Comparison of ENCODE assay signal across 8 cellular contexts in the genomic region with DNA sequence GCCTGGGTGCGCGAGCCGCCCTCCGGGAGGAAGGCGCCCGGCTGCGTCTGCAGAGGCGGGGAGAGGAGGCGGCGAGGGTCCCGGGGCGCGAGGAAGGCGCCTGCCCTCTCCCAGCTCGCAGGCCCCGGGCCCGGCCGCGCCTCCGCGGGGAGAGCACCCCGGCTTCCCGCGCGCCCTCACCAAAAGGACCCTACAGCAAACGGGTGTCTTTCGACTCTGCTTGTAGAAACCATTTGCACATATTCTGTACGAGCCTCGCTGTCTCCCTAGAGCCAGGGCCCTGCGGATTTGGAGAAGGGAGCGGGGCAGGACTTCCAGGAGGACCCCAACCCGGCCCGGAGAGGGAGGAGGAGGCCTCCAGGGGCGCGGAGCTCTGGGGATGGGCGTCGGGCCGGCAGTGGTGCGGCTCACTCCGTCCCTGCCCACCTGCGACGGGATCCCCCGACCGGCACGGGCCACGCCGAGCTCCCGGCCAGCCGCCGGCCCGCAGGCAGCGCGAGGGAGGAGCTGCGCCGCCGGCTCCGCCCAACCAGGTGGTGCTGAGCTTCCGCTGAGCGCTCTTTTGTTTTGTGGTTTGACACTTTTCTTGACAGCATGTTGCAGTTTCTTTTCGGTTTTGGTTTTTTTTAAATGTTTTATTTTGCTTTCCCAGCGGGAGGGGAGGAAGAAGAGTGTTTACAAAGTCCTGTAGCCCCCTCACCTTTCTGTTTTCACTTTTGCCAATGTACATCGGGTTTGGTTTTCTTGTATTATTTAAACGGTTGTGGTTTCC.
A peak's percentile ranks its signal among the peaks of the same experiment; 100 is the strongest.
DNase-seq lines count a peak whose midpoint lies in the region; ATAC-seq, FAIRE-seq and TF ChIP-seq lines count a peak whose summit lies in the region.

No MANE protein-coding gene starts in this region.

- H3K36me3 ChIP-seq in GM23338 (ENCODE audit: insufficient read depth) (no peaks in the 10 kb centered on the region), iPS DF 6.9 (ENCODE audit: control insufficient read depth, insufficient read depth, low read length) (no peaks in the 10 kb centered on the region)

- ATAC-seq in GM23338 = peak; percentile 87

- H3K27me3 Mint-ChIP-seq in GM23338 (ENCODE audit: insufficient read depth, low read depth, poor library complexity) = peaks cover 14% of the 10 kb centered on the region
- peaks cover 6% of the 10 kb centered on the region for H3K27me3 Mint-ChIP-seq in activated T-helper 2 cell treated with anti-CD3 and anti-CD28 coated beads, Interferon-gamma antibody, Interleukin-2, Interleukin-4, amounts not matched to agents 10 μg/mL and 5 μg/mL and 100 μg/mL, durations not matched to agents 14 hours and 24 hours and 36 hours (ENCODE audit: low read depth)

- no peaks in the 10 kb centered on the region for H3K79me2 ChIP-seq in GM23338 (replicated peaks; ENCODE audit: insufficient read depth)

- H3K27ac ChIP-seq in GM23338 (ENCODE audit: low read depth) (peak overlapping the region; percentile 51; the same call in 1 of the 2 replicates), iPS DF 6.9 (ENCODE audit: low read length) (no peak overlapping the region)

- H3K27me3 ChIP-seq in GM23338 (ENCODE audit: insufficient read depth) (peaks cover 9% of the 10 kb centered on the region; the same call in 1 of the 2 replicates), iPS DF 6.9 (ENCODE audit: control insufficient read depth, insufficient read depth, low read length) (no peaks in the 10 kb centered on the region)

- peak overlapping the region; percentile 97 for H2AFZ ChIP-seq in GM23338

- peaks cover 26% of the 10 kb centered on the region for H3K4me1 Mint-ChIP-seq in GM23338
- H3K4me1 Mint-ChIP-seq in activated T-helper 2 cell treated with anti-CD3 and anti-CD28 coated beads, Interferon-gamma antibody, Interleukin-2, Interleukin-4, amounts not matched to agents 10 μg/mL and 5 μg/mL and 100 μg/mL, durations not matched to agents 14 hours and 24 hours and 36 hours (ENCODE audit: low read depth) = peaks cover 32% of the 10 kb centered on the region

- no peaks in the 10 kb centered on the region for H4K20me1 ChIP-seq in GM23338 (replicated peaks; ENCODE audit: insufficient read depth)

- H3K36me3 Mint-ChIP-seq in GM23338 (ENCODE audit: low read depth) = no peaks in the 10 kb centered on the region; the same call in 2 of the 3 replicates
- H3K36me3 Mint-ChIP-seq in activated T-helper 2 cell treated with anti-CD3 and anti-CD28 coated beads, Interferon-gamma antibody, Interleukin-2, Interleukin-4, amounts not matched to agents 10 μg/mL and 5 μg/mL and 100 μg/mL, durations not matched to agents 14 hours and 24 hours and 36 hours (ENCODE audit: low read depth) = no peaks in the 10 kb centered on the region

- H3K27ac Mint-ChIP-seq in GM23338 = no peak overlapping the region
- H3K27ac Mint-ChIP-seq in activated T-helper 2 cell treated with anti-CD3 and anti-CD28 coated beads, Interferon-gamma antibody, Interleukin-2, Interleukin-4, amounts not matched to agents 10 μg/mL and 5 μg/mL and 100 μg/mL, durations not matched to agents 14 hours and 24 hours and 36 hours = peak overlapping the region; percentile 91

- peaks cover 19% of the 10 kb centered on the region for H3K4me1 ChIP-seq in GM23338 (ENCODE audit: insufficient read depth)
- H3K4me1 ChIP-seq in iPS DF 6.9 (ENCODE audit: control insufficient read depth, insufficient read depth, low read length) = peaks cover 4% of the 10 kb centered on the region

- FAIRE-seq in HTR-8/SVneo (lab: Jason Lieb, UNC) = no peak

- TF ChIP-seq CTCF in GM23338 (conservative IDR thresholded peaks at IDR 0.05; ENCODE audit: low read depth in 2 of 2) = no peak

- peaks cover 3% of the 10 kb centered on the region for H3K9me2 ChIP-seq in GM23338 (ENCODE audit: insufficient read depth)

- no CpG with 5 or more reads among the region's 63 CpGs for WGBS in iPS DF 6.9 (ENCODE audit: insufficient coverage, insufficient read length)

- no peaks in the 10 kb centered on the region for H3F3A ChIP-seq in GM23338 (replicated peaks; ENCODE audit: low read depth)

- H3K9me3 ChIP-seq in iPS DF 6.9 (ENCODE audit: control insufficient read depth, insufficient read depth, low read length) = no peaks in the 10 kb centered on the region

- intact Hi-C loops in activated T-helper 2 cell treated with anti-CD3 and anti-CD28 coated beads, Interferon-gamma antibody, Interleukin-2, Interleukin-4, amounts not matched to agents 10 μg/mL and 5 μg/mL and 100 μg/mL, durations not matched to agents 14 hours and 24 hours and 36 hours (cut with micrococcal nuclease) = loop anchor here (1.0 to 10.0 kb wide), 4 partner anchors 61 to 183 kb away; partner anchors contain the start of genes FKBP4, FOXM1, ITFG2 and RHNO1

- H3K4me2 ChIP-seq in GM23338 = peak overlapping the region; percentile 96

- H3K4me3 Mint-ChIP-seq in GM23338 = peak overlapping the region; percentile 86
- peak overlapping the region; percentile 85 for H3K4me3 Mint-ChIP-seq in activated T-helper 2 cell treated with anti-CD3 and anti-CD28 coated beads, Interferon-gamma antibody, Interleukin-2, Interleukin-4, amounts not matched to agents 10 μg/mL and 5 μg/mL and 100 μg/mL, durations not matched to agents 14 hours and 24 hours and 36 hours (ENCODE audit: low read depth)

- no peaks in the 10 kb centered on the region for H3K9me3 Mint-ChIP-seq in GM23338
- no peaks in the 10 kb centered on the region for H3K9me3 Mint-ChIP-seq in activated T-helper 2 cell treated with anti-CD3 and anti-CD28 coated beads, Interferon-gamma antibody, Interleukin-2, Interleukin-4, amounts not matched to agents 10 μg/mL and 5 μg/mL and 100 μg/mL, durations not matched to agents 14 hours and 24 hours and 36 hours

- H3K4me3 ChIP-seq in GM08714 (ENCODE audit: low read length) (peak overlapping the region; percentile 58), GM23338 (peak overlapping the region; percentile 80), iPS DF 6.9 (ENCODE audit: low read length) (peak overlapping the region; percentile 59; the same call in 1 of the 2 replicates)

- DNase-seq in GM23338 (ENCODE audit: low spot score) (peak; percentile 72), NCI-H2171 (lab: John Stamatoyannopoulos, UW) (peak; percentile 67), iPS DF 6.9 (ENCODE audit: low read depth, low spot score) (no peak), HTR-8/SVneo (ENCODE audit: insufficient read length, low spot score) (no peak), H4 (ENCODE audit: low spot score) (no peak)
- DNase-seq in activated T-helper 2 cell treated with anti-CD3 and anti-CD28 coated beads, Interferon-gamma antibody, Interleukin-2, Interleukin-4, amounts not matched to agents 10 μg/mL and 5 μg/mL and 100 μg/mL, durations not matched to agents 14 hours and 24 hours and 36 hours (ENCODE audit: low spot score) = peak; percentile 56
- peak; percentile 41 for DNase-seq in stimulated activated CD4-positive, alpha-beta T cell treated with anti-CD3 and anti-CD28 coated beads, Interleukin-1b, Interleukin-23, amount 100 ng/mL, for 48 hours

TF ChIP-seq in GM23338, 12 proteins besides CTCF, POLR2A, EP300 and RAD21:
- TF ChIP-seq STAT1 (IDR thresholded peaks at IDR 0.05; ENCODE audit: unreplicated experiment) (no peak), POLR2AphosphoS5 (IDR thresholded peaks at IDR 0.05; ENCODE audit: low read depth) (peak; percentile 80)

Comparison
In these comparisons a context has a peak if more than half of its experiments do, and no peak if none do; other contexts are left out.
1. DNase-seq: peak in GM23338 (single experiment), NCI-H2171 (single experiment), activated T-helper 2 cell treated with anti-CD3 and anti-CD28 coated beads, Interferon-gamma antibody, Interleukin-2, Interleukin-4, amounts not matched to agents 10 μg/mL and 5 μg/mL and 100 μg/mL, durations not matched to agents 14 hours and 24 hours and 36 hours (single experiment) and stimulated activated CD4-positive, alpha-beta T cell treated with anti-CD3 and anti-CD28 coated beads, Interleukin-1b, Interleukin-23, amount 100 ng/mL, for 48 hours (single experiment); none in iPS DF 6.9 (single experiment), HTR-8/SVneo (single experiment) and H4 (single experiment).
2. Peak in every context shown above with its lines, with median percentiles within 50 percentile points of each other: H3K4me3 ChIP-seq.